Comparison of ENCODE assay signal across 14 cellular contexts in the genomic region with DNA sequence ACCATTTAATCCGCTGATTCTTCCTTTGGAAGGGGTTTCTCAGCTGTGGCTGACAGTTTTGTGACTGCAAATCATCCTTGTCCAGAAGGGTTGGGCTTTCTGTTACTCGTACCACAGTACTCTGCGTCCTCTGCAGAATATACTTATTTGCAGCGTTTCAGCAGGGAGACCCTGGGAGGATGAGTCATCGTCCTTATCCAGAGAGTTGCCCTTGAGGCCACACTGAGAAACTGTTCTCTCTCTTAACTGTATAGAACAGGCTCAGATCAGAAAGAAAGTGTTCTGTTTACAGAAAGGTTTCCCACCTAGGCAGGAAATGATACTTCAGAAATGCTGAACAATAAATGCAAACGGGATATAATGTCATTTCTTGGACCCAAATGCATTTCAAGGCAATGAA. TPM values are rescaled to one million over a fixed set of nuclear protein-coding genes. Genes with fewer than 3 reads are reported as not detected.
DNase-seq lines count a peak whose midpoint lies in the region; ATAC-seq and TF ChIP-seq lines count a peak whose summit lies in the region.
"Had no signal": no experiment of that assay in that cellular context is flagged by ENCODE, and none has a peak within 500 bp of the region (broad histone marks: within the 10 kb centered on the region; RNA-seq: fewer than 3 reads in every experiment).

No MANE protein-coding gene starts in this region.

- no peak overlapping the region for H3K27ac Mint-ChIP-seq in activated CD8-positive, alpha-beta T cell treated with anti-CD3 and anti-CD28 coated beads, Interleukin-2, amount 10 ng/mL, durations not matched to agents 7 days and 5 days
- H3K27ac Mint-ChIP-seq: immature natural killer cell, nephron progenitor cell had no signal

- CTCF ChIA-PET in activated CD8-positive, alpha-beta T cell treated with anti-CD3 and anti-CD28 coated beads, Interleukin-2, amount 10 ng/mL, durations not matched to agents 7 days and 5 days (lab: Charles Lee): no interaction called here

- H3K9me3 ChIP-seq in smooth muscle cell (replicated peaks; ENCODE audit: low read depth): no peaks in the 10 kb centered on the region

- no peak for ATAC-seq in activated CD8-positive, alpha-beta T cell treated with anti-CD3 and anti-CD28 coated beads, Interleukin-2, amount 10 ng/mL, durations not matched to agents 7 days and 5 days

- H3F3A ChIP-seq in smooth muscle cell (ENCODE audit: low read depth): no peaks in the 10 kb centered on the region

- H3K27me3 ChIP-seq in smooth muscle cell (ENCODE audit: low read depth): no peaks in the 10 kb centered on the region

- no peaks in the 10 kb centered on the region for H3K4me1 Mint-ChIP-seq in activated CD8-positive, alpha-beta T cell treated with anti-CD3 and anti-CD28 coated beads, Interleukin-2, amount 10 ng/mL, durations not matched to agents 7 days and 5 days (ENCODE audit: low read depth)
- H3K4me1 Mint-ChIP-seq: immature natural killer cell, nephron progenitor cell had no signal

- H3K79me2 ChIP-seq in smooth muscle cell (ENCODE audit: low read depth): no peaks in the 10 kb centered on the region

- in situ Hi-C loops in SK-MEL-5 (cut with HindIII; ENCODE audit: low pct_unique_long_range_greater_than_20kb, low sequenced_read_pairs): no loop called here

- H3K9me3 Mint-ChIP-seq in activated CD8-positive, alpha-beta T cell treated with anti-CD3 and anti-CD28 coated beads, Interleukin-2, amount 10 ng/mL, durations not matched to agents 7 days and 5 days (ENCODE audit: insufficient read depth): no peaks in the 10 kb centered on the region

- H2AFZ ChIP-seq in smooth muscle cell (ENCODE audit: low read depth): no peak overlapping the region

- POLR2A ChIA-PET in activated CD8-positive, alpha-beta T cell treated with anti-CD3 and anti-CD28 coated beads, Interleukin-2, amount 10 ng/mL, durations not matched to agents 7 days and 5 days (lab: Charles Lee): no interaction called here

- TF ChIP-seq CTCF in smooth muscle cell (IDR thresholded peaks at IDR 0.05; ENCODE audit: borderline replicate concordance, insufficient read depth, poor library complexity, severe bottlenecking): no peak

- no peaks in the 10 kb centered on the region for H3K4me1 ChIP-seq in smooth muscle cell (ENCODE audit: low read depth)

- WGBS in smooth muscle cell (ENCODE audit: low lambda C conversion rate): 33% methylated on average over 6 of the region's 6 CpGs

- H3K27ac ChIP-seq in smooth muscle cell (ENCODE audit: low read depth): peak overlapping the region; percentile 46

- peak; percentile 21 for DNase-seq in NCI-H1092 treated with DMSO at 0.1 percent for 48 hours (lab: John Stamatoyannopoulos, UW)
- no peak for DNase-seq in NCI-H1092 (lab: John Stamatoyannopoulos, UW)
- peak; percentile 52 for DNase-seq in SK-MEL-5 (ENCODE audit: low read depth, low spot score)
- peak; percentile 2 for DNase-seq in fibroblast of the conjunctiva (ENCODE audit: low read depth)
- DNase-seq in smooth muscle cell (lab: John Stamatoyannopoulos, UW; ENCODE audit: unreplicated experiment): no peak
- no peak for DNase-seq in inferior parietal cortex (ENCODE audit: extremely low spot score)
- DNase-seq in activated CD8-positive, alpha-beta T cell treated with anti-CD3 and anti-CD28 coated beads, Interleukin-2, amount 10 ng/mL, durations not matched to agents 7 days and 5 days: no peak
- DNase-seq in SKM-1 (lab: John Stamatoyannopoulos, UW; ENCODE audit: unreplicated experiment): no peak
- DNase-seq: 8988T; activated CD4-positive, alpha-beta T cell treated with anti-CD3 and anti-CD28 coated beads, Interleukin-2, amount 50 U/mL, for 48 hours; activated naive CD4-positive, alpha-beta T cell treated with Interleukin-2 at 50 U/mL for 16 hours; DMS79; immature natural killer cell; nephron progenitor cell had no signal

- H3K36me3 ChIP-seq in smooth muscle cell (ENCODE audit: low read depth): no peaks in the 10 kb centered on the region

- H3K4me3 ChIP-seq in smooth muscle cell: no peak overlapping the region

- no peaks in the 10 kb centered on the region for H3K36me3 Mint-ChIP-seq in activated CD8-positive, alpha-beta T cell treated with anti-CD3 and anti-CD28 coated beads, Interleukin-2, amount 10 ng/mL, durations not matched to agents 7 days and 5 days (ENCODE audit: low read depth)
- H3K36me3 Mint-ChIP-seq: immature natural killer cell had no signal

- H3K4me2 ChIP-seq in smooth muscle cell: peak overlapping the region; percentile 68

- no peaks in the 10 kb centered on the region for H4K20me1 ChIP-seq in smooth muscle cell (ENCODE audit: low read depth)

- no peak overlapping the region for H3K4me3 Mint-ChIP-seq in activated CD8-positive, alpha-beta T cell treated with anti-CD3 and anti-CD28 coated beads, Interleukin-2, amount 10 ng/mL, durations not matched to agents 7 days and 5 days
- H3K4me3 Mint-ChIP-seq: immature natural killer cell, nephron progenitor cell had no signal

- no peaks in the 10 kb centered on the region for H3K27me3 Mint-ChIP-seq in activated CD8-positive, alpha-beta T cell treated with anti-CD3 and anti-CD28 coated beads, Interleukin-2, amount 10 ng/mL, durations not matched to agents 7 days and 5 days (ENCODE audit: low read depth)

- H3K9ac ChIP-seq in smooth muscle cell (ENCODE audit: low read depth): no peak overlapping the region

RNA-seq across cellular contexts. Expression of a gene that starts 47.7 kb away (rescaled TPM):
- not detected in 2 replicates for total RNA-seq in SK-MEL-5 (2014; rRNA removed; shearing (Covaris generic))
- polyA plus RNA-seq in SK-MEL-5 (2015; cell fraction: cytosol; rRNA removed): not detected in 2 replicates
- 0.21 TPM in 1 of 2 replicates, not detected in the other for polyA plus RNA-seq in SK-MEL-5 (2015; cell fraction: nucleus; rRNA removed)
- total RNA-seq in smooth muscle cell: not detected in 2 replicates
- not detected in 2 replicates for polyA plus RNA-seq in smooth muscle cell
- total RNA-seq in activated CD8-positive, alpha-beta T cell treated with anti-CD3 and anti-CD28 coated beads, Interleukin-2, amount 10 ng/mL, durations not matched to agents 7 days and 5 days: not detected
- polyA plus RNA-seq: immature natural killer cell had no signal

Comparison
In these comparisons a context has a peak if more than half of its experiments do, and no peak if none do; other contexts are left out.
1. DNase-seq: peak in NCI-H1092 treated with DMSO at 0.1 percent for 48 hours (single experiment), SK-MEL-5 (single experiment) and fibroblast of the conjunctiva (single experiment); none in NCI-H1092 (single experiment), smooth muscle cell (single experiment), inferior parietal cortex (single experiment), activated CD8-positive, alpha-beta T cell treated with anti-CD3 and anti-CD28 coated beads, Interleukin-2, amount 10 ng/mL, durations not matched to agents 7 days and 5 days (single experiment) and SKM-1 (single experiment).